ENCODE assay signal across 29 cellular contexts in the genomic region with DNA sequence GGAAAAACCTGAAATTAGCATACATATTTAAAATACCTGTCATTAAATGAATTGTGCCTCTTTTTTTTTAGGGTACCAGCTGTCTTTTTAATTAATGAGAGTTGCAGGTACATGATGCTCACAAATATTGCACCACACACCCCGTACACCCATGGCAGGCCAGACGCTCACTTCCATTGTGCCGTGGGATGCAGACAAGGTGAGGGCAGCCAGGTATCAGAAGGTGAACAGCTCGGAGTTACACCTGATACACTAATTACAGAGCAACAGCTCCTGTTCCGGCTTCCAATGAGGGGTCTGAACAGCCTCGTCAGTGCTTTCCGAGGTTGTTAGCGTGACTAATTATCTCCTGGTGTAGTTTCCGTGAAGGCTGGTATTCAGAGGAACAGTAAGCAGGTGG.
"Had no signal": no experiment of that assay in that cellular context is flagged by ENCODE, and none has a peak within 500 bp of the region (broad histone marks: within the 10 kb centered on the region; RNA-seq: fewer than 3 reads in every experiment).

No MANE protein-coding gene starts in this region.

- H3K36me3 Mint-ChIP-seq: activated CD4-positive, alpha-beta memory T cell treated with anti-CD3 and anti-CD28 coated beads for 36 hours; activated naive CD4-positive, alpha-beta T cell treated with anti-CD3 and anti-CD28 coated beads, Interleukin-2, amount 50 U/mL, for 72 hours had no signal

- H3K27me3 ChIP-seq: adrenal gland, body of pancreas, breast epithelium, SJCRH30 had no signal

- H3K9me3 Mint-ChIP-seq: activated B cell treated with CpG ODN at 0.5 μM for 24 hours; activated naive CD4-positive, alpha-beta T cell treated with anti-CD3 and anti-CD28 coated beads for 36 hours; activated naive CD4-positive, alpha-beta T cell treated with anti-CD3 and anti-CD28 coated beads, Interleukin-2, amount 50 U/mL, for 72 hours; activated T-cell treated with anti-CD3 and anti-CD28 coated beads, Interleukin-2, amount 50 U/mL, for 4 hours; activated T-helper 1 cell treated with anti-CD3 and anti-CD28 coated beads, Interleukin-12 subunit alpha, Interleukin-12 subunit beta, Interleukin-2, Interleukin-4 antibody, amounts not matched to agents 30 ng/mL and 10 ng/mL and 1 ng/mL, durations not matched to agents 14 hours and 24 hours and 36 hours; T-helper 2 cell treated with Interferon-gamma antibody and Interleukin-4, amounts not matched to agents 5 μg/mL and 100 μg/mL, for 36 hours had no signal

- H3K36me3 ChIP-seq: adrenal gland, breast epithelium, SJCRH30 had no signal

- H3K27ac Mint-ChIP-seq: activated B cell treated with CpG ODN at 0.5 μM for 24 hours; activated CD4-positive, alpha-beta memory T cell treated with anti-CD3 and anti-CD28 coated beads for 36 hours; activated naive CD4-positive, alpha-beta T cell treated with anti-CD3 and anti-CD28 coated beads for 36 hours; activated naive CD4-positive, alpha-beta T cell treated with anti-CD3 and anti-CD28 coated beads, Interleukin-2, amount 50 U/mL, for 72 hours; activated T-helper 1 cell treated with anti-CD3 and anti-CD28 coated beads, Interleukin-12 subunit alpha, Interleukin-12 subunit beta, Interleukin-2, Interleukin-4 antibody, amounts not matched to agents 30 ng/mL and 10 ng/mL and 1 ng/mL, durations not matched to agents 14 hours and 24 hours and 36 hours; T-helper 2 cell treated with Interferon-gamma antibody and Interleukin-4, amounts not matched to agents 5 μg/mL and 100 μg/mL, for 36 hours had no signal

- H3K9me3 ChIP-seq: adrenal gland, body of pancreas, breast epithelium, SJCRH30 had no signal

- H3K4me3 Mint-ChIP-seq: activated B cell treated with CpG ODN at 0.5 μM for 24 hours; activated CD4-positive, alpha-beta memory T cell treated with anti-CD3 and anti-CD28 coated beads for 36 hours; activated naive CD4-positive, alpha-beta T cell treated with anti-CD3 and anti-CD28 coated beads for 36 hours; activated T-cell treated with anti-CD3 and anti-CD28 coated beads, Interleukin-2, amount 50 U/mL, for 4 hours; activated T-helper 1 cell treated with anti-CD3 and anti-CD28 coated beads, Interleukin-12 subunit alpha, Interleukin-12 subunit beta, Interleukin-2, Interleukin-4 antibody, amounts not matched to agents 30 ng/mL and 10 ng/mL and 1 ng/mL, durations not matched to agents 14 hours and 24 hours and 36 hours; T-helper 2 cell treated with Interferon-gamma antibody and Interleukin-4, amounts not matched to agents 5 μg/mL and 100 μg/mL, for 36 hours had no signal

- H3K27me3 Mint-ChIP-seq: activated B cell treated with CpG ODN at 0.5 μM for 24 hours; activated CD4-positive, alpha-beta memory T cell treated with anti-CD3 and anti-CD28 coated beads for 36 hours had no signal

- H3K27ac ChIP-seq: adrenal gland, body of pancreas, breast epithelium, SJCRH30, SK-N-MC had no signal

- DNase-seq: activated B cell treated with CpG ODN at 0.5 μM for 24 hours; activated CD4-positive, alpha-beta memory T cell treated with anti-CD3 and anti-CD28 coated beads for 36 hours; activated CD4-positive, alpha-beta T cell treated with anti-CD3 and anti-CD28 coated beads for 4 hours; activated CD4-positive, alpha-beta T cell treated with anti-CD3 and anti-CD28 coated beads, Interleukin-2, amount 50 U/mL, for 1 hour; activated CD4-positive, CD25-positive, alpha-beta regulatory T cell treated with anti-CD3 and anti-CD28 coated beads, Interleukin-2, amount 50 U/mL, for 72 hours; activated CD8-positive, alpha-beta memory T cell treated with anti-CD3 and anti-CD28 coated beads, Interleukin-2, amount 50 U/mL, for 4 hours; activated gamma-delta T cell treated with Interleukin-2 at 50 U/mL for 16 hours; activated naive CD4-positive, alpha-beta T cell treated with anti-CD3 and anti-CD28 coated beads for 36 hours; activated T-cell treated with anti-CD3 and anti-CD28 coated beads for 4 hours; activated T-cell treated with anti-CD3 and anti-CD28 coated beads, Interleukin-2, amount 50 U/mL, for 4 hours; adrenal gland; body of pancreas; caudate nucleus; cerebellar nuclear complex; IMR-90; NCI-H1092 treated with DMSO at 0.1 percent for 48 hours; NCI-H1436; NCI-H187 treated with DMSO at 0.1 percent for 48 hours; NCI-H2081 treated with DMSO at 0.1 percent for 48 hours; NCI-H510A; NCI-H526; SHP77; SJCRH30 had no signal

- H3K4me1 Mint-ChIP-seq: activated B cell treated with CpG ODN at 0.5 μM for 24 hours had no signal

- H3K4me3 ChIP-seq: adrenal gland, body of pancreas, breast epithelium, K562, SJCRH30, SK-N-MC had no signal
